Comparison of ENCODE assay signal across 7 cellular contexts in the genomic region with DNA sequence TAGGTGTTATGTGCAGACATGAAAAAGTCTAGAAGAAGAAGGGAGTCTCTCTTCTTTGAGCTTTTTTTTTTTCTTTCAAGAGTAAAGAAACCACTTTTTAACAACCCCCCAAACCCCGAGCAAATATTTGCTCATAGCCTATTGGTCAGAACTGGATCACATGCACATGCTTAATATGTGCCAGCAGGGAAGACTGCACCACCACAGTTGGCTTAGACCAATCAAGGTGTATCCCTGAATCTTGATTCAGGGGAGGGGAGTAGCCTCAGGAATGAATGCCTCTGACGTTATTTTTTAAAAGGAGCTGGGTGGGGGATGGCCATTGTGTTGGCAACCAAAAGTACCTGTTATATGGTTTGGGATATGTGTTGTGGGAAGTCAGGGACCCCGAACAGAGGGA.
"Had no signal": no experiment of that assay in that cellular context is flagged by ENCODE, and none has a peak within 500 bp of the region (broad histone marks: within the 10 kb centered on the region; RNA-seq: fewer than 3 reads in every experiment).

No MANE protein-coding gene starts in this region.

- H3K4me3 ChIP-seq: GM12878 had no signal

- DNase-seq: GDM1, GF-D8 had no signal

- ATAC-seq: GM12878 had no signal

- FAIRE-seq: GM12878, GM12891, GM12892, GM18507, GM19239 had no signal
